21 cellular contexts compared by ENCODE assay signal in genomic region chr6:83633609-83634008, GRCh38.
A peak's percentile ranks its signal among the peaks of the same experiment; 100 is the strongest.
DNase-seq lines count a peak whose midpoint lies in the region; ATAC-seq lines count a peak whose summit lies in the region.
"Had no signal": no experiment of that assay in that cellular context is flagged by ENCODE, and none has a peak within 500 bp of the region (broad histone marks: within the 10 kb centered on the region; RNA-seq: fewer than 3 reads in every experiment).

No MANE protein-coding gene starts in this region.

- H3K27me3 ChIP-seq in aorta (ENCODE audit: control insufficient read depth in 1 of 2, insufficient read depth in 2 of 2, low read length in 1 of 2) = no peaks in the 10 kb centered on the region

- ATAC-seq in aorta (ENCODE audit: low FRiP score) = peak; percentile 41

- intact Hi-C loops in aorta (cut with DNase I) = no loop called here

- H3K4me1 ChIP-seq in aorta (ENCODE audit: control insufficient read depth in 1 of 2, insufficient read depth in 2 of 2, low read length in 2 of 2) = no peaks in the 10 kb centered on the region

- DNase-seq in ELF-1 (ENCODE audit: low read depth, low spot score) (peak; percentile 82), NCI-H146 treated with DMSO at 0.1 percent for 48 hours (lab: John Stamatoyannopoulos, UW; ENCODE audit: unreplicated experiment) (peak; percentile 53), ecto neural progenitor cell (ENCODE audit: low spot score) (peak; percentile 52), aorta (no peak), Ammon's horn (ENCODE audit: low spot score) (no peak), medulla oblongata (ENCODE audit: extremely low spot score) (no peak), middle frontal gyrus (ENCODE audit: extremely low spot score, low spot score) (no peak)
- DNase-seq: DMS79, IMR-90, Kasumi-1, MG63, NCI-H1092, NCI-H1694 treated with DMSO at 0.1 percent for 48 hours, NCI-H2107, NCI-H2227 treated with DMSO at 0.1 percent for 48 hours, NCI-H510A treated with DMSO at 0.1 percent for 48 hours, PC-9, T-helper 1 cell had no signal

- no peak overlapping the region for H3K4me3 ChIP-seq in aorta (ENCODE audit: low read length in 2 of 2)
- H3K4me3 ChIP-seq: MG63, PC-9 had no signal

- WGBS in aorta, 2 donors = 73% methylated on average over 5 of the region's 5 CpGs

- peaks cover 2% of the 10 kb centered on the region for H3K9me3 ChIP-seq in aorta (ENCODE audit: control insufficient read depth, low read length)
- H3K9me3 ChIP-seq: MG63 had no signal

- no peak overlapping the region for H3K27ac ChIP-seq in aorta (ENCODE audit: low read depth in 1 of 2, low read length in 2 of 2)
- H3K27ac ChIP-seq: C4-2B, HL-60, PC-9, RWPE1 had no signal

- H3K36me3 ChIP-seq in aorta (ENCODE audit: control insufficient read depth in 1 of 2, insufficient read depth in 2 of 2, low read length in 1 of 2) = no peaks in the 10 kb centered on the region
- H3K36me3 ChIP-seq: MG63 had no signal

Comparison
In these comparisons a context has a peak if more than half of its experiments do, and no peak if none do; other contexts are left out.
1. DNase-seq: peak in ELF-1 (single experiment), NCI-H146 treated with DMSO at 0.1 percent for 48 hours (single experiment) and ecto neural progenitor cell (single experiment); none in aorta (0 of 2), Ammon's horn (single experiment), medulla oblongata (single experiment) and middle frontal gyrus (single experiment).